Comparison of ENCODE assay signal across 17 cellular contexts in the genomic region with DNA sequence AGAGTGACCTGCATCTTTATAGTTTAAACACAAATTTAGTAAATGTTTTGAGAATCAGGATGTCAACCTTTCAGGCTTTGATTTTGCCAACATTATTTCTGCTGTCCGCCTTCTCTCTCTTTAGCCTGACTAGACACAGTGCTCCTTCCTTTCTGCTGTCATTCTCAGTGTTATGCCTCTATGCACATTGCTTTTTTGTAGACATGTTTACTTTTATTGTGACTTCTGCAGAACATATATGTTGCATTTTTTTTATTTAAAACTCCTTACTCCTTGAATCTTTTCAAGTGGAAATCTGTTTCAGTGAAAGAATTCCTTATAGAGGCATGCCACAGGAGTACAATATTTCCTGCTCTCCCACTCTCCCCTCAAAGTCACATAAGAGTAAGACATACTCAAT.
"Had no signal": no experiment of that assay in that cellular context is flagged by ENCODE, and none has a peak within 500 bp of the region (broad histone marks: within the 10 kb centered on the region; RNA-seq: fewer than 3 reads in every experiment).

No MANE protein-coding gene starts in this region.

- H3K4me1 ChIP-seq: colonic mucosa, vagina had no signal

- H3K27ac Mint-ChIP-seq: natural killer cell treated with Interleukin-12 subunit alpha and Interleukin-12 subunit beta and Interleukin-15 and Interleukin-18, amount 100 ng/mL, for 72 hours had no signal

- H3K27me3 ChIP-seq: colonic mucosa, heart right ventricle, ovary, right atrium auricular region, suprapubic skin, thyroid gland, upper lobe of left lung, vagina had no signal

- H3K4me3 ChIP-seq: colonic mucosa, heart right ventricle, ovary, right atrium auricular region, stomach, suprapubic skin, thyroid gland, upper lobe of left lung, vagina had no signal

- H3K27ac ChIP-seq: colonic mucosa, ovary, right atrium auricular region, suprapubic skin, thyroid gland, vagina had no signal

- H3K4me3 Mint-ChIP-seq: natural killer cell treated with Interleukin-12 subunit alpha and Interleukin-12 subunit beta and Interleukin-15 and Interleukin-18, amount 100 ng/mL, for 72 hours had no signal

- H3K9me3 Mint-ChIP-seq: natural killer cell treated with Interleukin-12 subunit alpha and Interleukin-12 subunit beta and Interleukin-15 and Interleukin-18, amount 100 ng/mL, for 72 hours had no signal

- H3K36me3 ChIP-seq: colonic mucosa, ovary, thyroid gland had no signal

- H3K36me3 Mint-ChIP-seq: natural killer cell treated with Interleukin-12 subunit alpha and Interleukin-12 subunit beta and Interleukin-15 and Interleukin-18, amount 100 ng/mL, for 72 hours had no signal

- H3K9me3 ChIP-seq: colonic mucosa, heart right ventricle, ovary, right atrium auricular region, stomach, suprapubic skin, thyroid gland, upper lobe of left lung, vagina had no signal

- DNase-seq: colonic mucosa; dermis blood vessel endothelial cell; hypothalamus; mammary epithelial cell; nucleus accumbens; ovary; small intestine; stimulated activated CD4-positive, alpha-beta T cell treated with anti-CD3 and anti-CD28 coated beads, Interleukin-12 subunit alpha, Interleukin-12 subunit beta, amount 100 ng/mL, for 4 hours; stimulated activated naive CD4-positive, alpha-beta T cell; stomach; thyroid gland; upper lobe of left lung had no signal

- ATAC-seq: natural killer cell treated with Interleukin-12 subunit alpha and Interleukin-12 subunit beta and Interleukin-15 and Interleukin-18, amount 100 ng/mL, for 72 hours had no signal
